Comparison of ENCODE assay signal across 36 cellular contexts in the genomic region with DNA sequence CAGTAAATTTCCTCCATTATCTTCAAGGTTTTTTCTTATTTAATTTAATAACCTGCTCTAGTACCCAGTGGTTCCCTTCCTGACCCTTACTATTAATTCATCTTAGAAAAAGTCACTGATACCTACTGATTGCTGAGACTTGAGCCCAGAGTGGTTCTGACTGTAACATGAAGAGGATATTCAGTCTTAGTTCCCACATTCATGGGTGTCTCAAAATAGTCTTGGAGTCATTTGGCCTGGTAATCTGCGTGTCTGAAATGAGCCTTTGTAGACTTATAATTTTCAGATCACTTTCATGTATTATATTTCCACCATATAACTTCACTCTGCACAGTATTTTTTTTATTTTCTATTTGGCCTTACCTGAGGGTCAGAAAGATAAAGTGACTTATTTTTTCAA.
"Had no signal": no experiment of that assay in that cellular context is flagged by ENCODE, and none has a peak within 500 bp of the region (broad histone marks: within the 10 kb centered on the region; RNA-seq: fewer than 3 reads in every experiment).

No MANE protein-coding gene starts in this region.

- H3K27me3 ChIP-seq: MG63 had no signal

- H3K9me3 ChIP-seq: MG63 had no signal

- H3K4me3 ChIP-seq: MG63 had no signal

- H3K9ac ChIP-seq: KMS-11 had no signal

- H3K27ac ChIP-seq: KMS-11 had no signal

- DNase-seq: Karpas-422, Kasumi-1, KG1, MG63, MM.1S, MV-4-11, NCI-H1048, NCI-H1092, NCI-H1092 treated with DMSO at 0.1 percent for 48 hours, NCI-H1105, NCI-H1105 treated with DMSO at 0.1 percent for 48 hours, NCI-H1417, NCI-H1417 treated with DMSO at 0.1 percent for 48 hours, NCI-H1436, NCI-H1436 treated with DMSO at 0.1 percent for 48 hours, NCI-H146, NCI-H1694, NCI-H1694 treated with DMSO at 0.1 percent for 48 hours, NCI-H187, NCI-H187 treated with DMSO at 0.1 percent for 48 hours, NCI-H1930, NCI-H2029, NCI-H2029 treated with DMSO at 0.1 percent for 48 hours, NCI-H2081, NCI-H2081 treated with DMSO at 0.1 percent for 48 hours, NCI-H2107, NCI-H2171, NCI-H2171 treated with DMSO at 0.1 percent for 48 hours, NCI-H2227 treated with DMSO at 0.1 percent for 48 hours, NCI-H226, NCI-H345, NCI-H446, NCI-H446 treated with DMSO at 0.1 percent for 48 hours, NCI-H510A, NCI-H510A treated with DMSO at 0.1 percent for 48 hours had no signal

- H3K36me3 ChIP-seq: MG63 had no signal
